14 cellular contexts compared by ENCODE assay signal in genomic region chr12:110579889-110580253, GRCh38. TPM values are rescaled to one million over a fixed set of nuclear protein-coding genes. Genes with fewer than 3 reads are reported as not detected.
DNase-seq lines count a peak whose midpoint lies in the region; ATAC-seq and TF ChIP-seq lines count a peak whose summit lies in the region.
"Had no signal": no experiment of that assay in that cellular context is flagged by ENCODE, and none has a peak within 500 bp of the region (broad histone marks: within the 10 kb centered on the region; RNA-seq: fewer than 3 reads in every experiment).

No MANE protein-coding gene starts in this region.

- peaks cover 77% of the 10 kb centered on the region for H3K4me1 Mint-ChIP-seq in activated naive CD4-positive, alpha-beta T cell treated with anti-CD3 and anti-CD28 coated beads for 36 hours (ENCODE audit: low read depth)
- peaks cover 77% of the 10 kb centered on the region for H3K4me1 Mint-ChIP-seq in brain
- H3K4me1 Mint-ChIP-seq in stimulated activated memory B cell treated with anti-CD40 and anti-IgM and Interleukin-4, amounts not matched to agents 10 μg/mL and 1 μg/mL and 100 μg/mL, for 72 hours: peaks cover 79% of the 10 kb centered on the region

- peaks cover 19% of the 10 kb centered on the region for H3K36me3 Mint-ChIP-seq in activated naive CD4-positive, alpha-beta T cell treated with anti-CD3 and anti-CD28 coated beads for 36 hours (ENCODE audit: low read depth)
- H3K36me3 Mint-ChIP-seq in brain: peaks cover 21% of the 10 kb centered on the region
- peaks cover 5% of the 10 kb centered on the region for H3K36me3 Mint-ChIP-seq in stimulated activated memory B cell treated with anti-CD40 and anti-IgM and Interleukin-4, amounts not matched to agents 10 μg/mL and 1 μg/mL and 100 μg/mL, for 72 hours

- H3K27ac Mint-ChIP-seq in activated naive CD4-positive, alpha-beta T cell treated with anti-CD3 and anti-CD28 coated beads for 36 hours: peak overlapping the region; percentile 98
- no peak overlapping the region for H3K27ac Mint-ChIP-seq in brain
- peak overlapping the region; percentile 95 for H3K27ac Mint-ChIP-seq in stimulated activated memory B cell treated with anti-CD40 and anti-IgM and Interleukin-4, amounts not matched to agents 10 μg/mL and 1 μg/mL and 100 μg/mL, for 72 hours
- H3K27ac Mint-ChIP-seq: neural progenitor cell had no signal

- BruUV-seq in PC-3 (replicated peaks; lab: Mats Ljungman, UMichigan): no TSS peak

- no peaks in the 10 kb centered on the region for H3K9me3 Mint-ChIP-seq in activated naive CD4-positive, alpha-beta T cell treated with anti-CD3 and anti-CD28 coated beads for 36 hours
- H3K9me3 Mint-ChIP-seq in brain: peaks cover 0 to 4% (median 0%) of the 10 kb centered on the region in 5 experiments
- H3K9me3 Mint-ChIP-seq in stimulated activated memory B cell treated with anti-CD40 and anti-IgM and Interleukin-4, amounts not matched to agents 10 μg/mL and 1 μg/mL and 100 μg/mL, for 72 hours: no peaks in the 10 kb centered on the region
- H3K9me3 Mint-ChIP-seq: neural progenitor cell had no signal

- peaks cover 21% of the 10 kb centered on the region for H3F3A ChIP-seq in PC-3 (ENCODE audit: low read length, unreplicated experiment)

- H3K4me2 ChIP-seq in PC-3 (ENCODE audit: low read length): 0 out of 2 replicates have a peak overlapping the region, but pooled peaks have one; percentile 2
- H3K4me2 ChIP-seq: neural progenitor cell had no signal

- H3K4me1 ChIP-seq in PC-3 (ENCODE audit: insufficient read depth, low read length): peaks cover 63% of the 10 kb centered on the region
- peaks cover 76% of the 10 kb centered on the region for H3K4me1 ChIP-seq in lower lobe of right lung

- POLR2A ChIA-PET in PC-3 (lab: Charles Lee; ENCODE audit: unreplicated experiment): no interaction called here

- H3K9me3 ChIP-seq in PC-3 (ENCODE audit: low read length) (no peaks in the 10 kb centered on the region), lower lobe of right lung (no peaks in the 10 kb centered on the region)

- H3K36me3 ChIP-seq in PC-3 (ENCODE audit: low read depth, low read length) (no peaks in the 10 kb centered on the region), lower lobe of right lung (no peaks in the 10 kb centered on the region)
- H3K36me3 ChIP-seq: neural progenitor cell had no signal

- ATAC-seq in PC-3: no peak
- no peak for ATAC-seq in stimulated activated memory B cell treated with anti-CD40 and anti-IgM and Interleukin-4, amounts not matched to agents 10 μg/mL and 1 μg/mL and 100 μg/mL, for 72 hours
- ATAC-seq in lower lobe of right lung: no peak

- no peak for TF ChIP-seq CTCF in PC-3 (conservative IDR thresholded peaks at IDR 0.05; ENCODE audit: low read depth, low read length)
- no peak for TF ChIP-seq CTCF in brain (conservative IDR thresholded peaks at IDR 0.05)
- no peak for TF ChIP-seq CTCF in lower lobe of right lung (IDR thresholded peaks at IDR 0.05)

- DNase-seq in activated naive CD4-positive, alpha-beta T cell treated with anti-CD3 and anti-CD28 coated beads for 36 hours: no peak
- no peak for DNase-seq in activated naive CD4-positive, alpha-beta T cell treated with anti-CD3 and anti-CD28 coated beads, Interleukin-2, amount 50 U/mL, for 16 hours
- DNase-seq in PC-3: no peak
- no peak for DNase-seq in lower lobe of right lung
- DNase-seq in stimulated activated naive CD4-positive, alpha-beta T cell treated with Interleukin-2 at 50 U/mL for 16 hours (lab: John Stamatoyannopoulos, UW): no peak
- DNase-seq in stimulated activated CD4-positive, alpha-beta T cell treated with anti-CD3 and anti-CD28 coated beads, Interleukin-15, amount 100 ng/mL, for 24 hours: no peak
- DNase-seq: aorta, GOT3, NCI-H1092 treated with DMSO at 0.1 percent for 48 hours, SHP77 treated with DMSO at 0.1 percent for 48 hours had no signal

- peaks cover 28% of the 10 kb centered on the region for H4K20me1 ChIP-seq in PC-3 (ENCODE audit: low read length)

- no peak overlapping the region for H3K9ac ChIP-seq in PC-3 (ENCODE audit: low read length)
- H3K9ac ChIP-seq: neural progenitor cell had no signal

- CTCF ChIA-PET in activated naive CD4-positive, alpha-beta T cell treated with anti-CD3 and anti-CD28 coated beads for 36 hours (lab: Charles Lee): interaction anchor here (0.7 to 2.6 kb wide), 7 partner anchors 16 to 67 kb away, joined by 3 to 12 read pairs (median 6); no protein-coding TSS in a partner anchor
- CTCF ChIA-PET in PC-3 (lab: Charles Lee): no interaction called here

- H3K27me3 ChIP-seq in PC-3 (ENCODE audit: low read length): no peaks in the 10 kb centered on the region
- no peaks in the 10 kb centered on the region for H3K27me3 ChIP-seq in lower lobe of right lung (ENCODE audit: low read depth)

- H3K27ac ChIP-seq in PC-3 (ENCODE audit: low read length) (no peak overlapping the region), lower lobe of right lung (no peak overlapping the region)
- H3K27ac ChIP-seq: neural progenitor cell had no signal

- no peaks in the 10 kb centered on the region for H3K27me3 Mint-ChIP-seq in activated naive CD4-positive, alpha-beta T cell treated with anti-CD3 and anti-CD28 coated beads for 36 hours (ENCODE audit: low read depth)
- peaks cover 11% of the 10 kb centered on the region for H3K27me3 Mint-ChIP-seq in brain
- H3K27me3 Mint-ChIP-seq in stimulated activated memory B cell treated with anti-CD40 and anti-IgM and Interleukin-4, amounts not matched to agents 10 μg/mL and 1 μg/mL and 100 μg/mL, for 72 hours: no peaks in the 10 kb centered on the region

- peak overlapping the region; percentile 90 for H3K4me3 Mint-ChIP-seq in activated naive CD4-positive, alpha-beta T cell treated with anti-CD3 and anti-CD28 coated beads for 36 hours
- H3K4me3 Mint-ChIP-seq in brain: peak overlapping the region in 3 of 5 experiments; percentile 22 to 75 (median 52)
- H3K4me3 Mint-ChIP-seq in stimulated activated memory B cell treated with anti-CD40 and anti-IgM and Interleukin-4, amounts not matched to agents 10 μg/mL and 1 μg/mL and 100 μg/mL, for 72 hours: peak overlapping the region; percentile 91
- H3K4me3 Mint-ChIP-seq: neural progenitor cell had no signal

- H3K9me2 ChIP-seq in PC-3 (replicated peaks; ENCODE audit: low read length): no peaks in the 10 kb centered on the region

- peaks cover 75% of the 10 kb centered on the region for H3K79me2 ChIP-seq in PC-3 (ENCODE audit: low read length)

- H3K4me3 ChIP-seq in PC-3 (ENCODE audit: low read length) (no peak overlapping the region), lower lobe of right lung (no peak overlapping the region)
- H3K4me3 ChIP-seq: coronary artery, neural progenitor cell had no signal

- intact Hi-C loops in activated naive CD4-positive, alpha-beta T cell treated with anti-CD3 and anti-CD28 coated beads for 36 hours (cut with micrococcal nuclease): loop anchor here (2.0 to 10.0 kb wide), 8 partner anchors 161 to 1948 kb away; partner anchors contain the start of genes ATP2A2, SELPLG and SH2B3
- intact Hi-C loops in PC-3 (cut with micrococcal nuclease) (no loop called here), lower lobe of right lung (cut with DNase I) (no loop called here)

- H2AFZ ChIP-seq in PC-3 (ENCODE audit: low read length): no peak overlapping the region
- H2AFZ ChIP-seq: neural progenitor cell had no signal

RNA-seq across cellular contexts. Expression of gene PPTC7, which starts 3.2 kb away (rescaled TPM):
- total RNA-seq in activated naive CD4-positive, alpha-beta T cell treated with anti-CD3 and anti-CD28 coated beads for 36 hours: 10 to 100 TPM; 41.1 to 43.2 TPM
- total RNA-seq in PC-3 (2014; rRNA removed): 9.0 and 16.0 TPM in 2 replicates
- polyA plus RNA-seq in brain (ENCODE audit: insufficient read depth, low read depth, low replicate concordance): 4.3 TPM
- 23.6 TPM for total RNA-seq in lower lobe of right lung

RNA-seq across cellular contexts. Expression of gene TCTN1, which starts 34.1 kb away (rescaled TPM):
- 1 to 10 TPM; 5.2 to 5.8 TPM for total RNA-seq in activated naive CD4-positive, alpha-beta T cell treated with anti-CD3 and anti-CD28 coated beads for 36 hours
- total RNA-seq in PC-3 (2014; rRNA removed): 40.0 and 40.6 TPM in 2 replicates
- 27.9 TPM for polyA plus RNA-seq in brain (ENCODE audit: insufficient read depth, low read depth, low replicate concordance)
- 40.1 TPM for total RNA-seq in lower lobe of right lung

Comparison
In these comparisons a context has a peak if more than half of its experiments do, and no peak if none do; other contexts are left out.
1. H3K27ac Mint-ChIP-seq: peak in activated naive CD4-positive, alpha-beta T cell treated with anti-CD3 and anti-CD28 coated beads for 36 hours (single experiment) and stimulated activated memory B cell treated with anti-CD40 and anti-IgM and Interleukin-4, amounts not matched to agents 10 μg/mL and 1 μg/mL and 100 μg/mL, for 72 hours (single experiment); none in brain (0 of 5).
2. Peak in every context shown above with its lines, with median percentiles within 50 percentile points of each other: H3K4me3 Mint-ChIP-seq.